ENCODE assay signal across 10 cellular contexts in the genomic region with DNA sequence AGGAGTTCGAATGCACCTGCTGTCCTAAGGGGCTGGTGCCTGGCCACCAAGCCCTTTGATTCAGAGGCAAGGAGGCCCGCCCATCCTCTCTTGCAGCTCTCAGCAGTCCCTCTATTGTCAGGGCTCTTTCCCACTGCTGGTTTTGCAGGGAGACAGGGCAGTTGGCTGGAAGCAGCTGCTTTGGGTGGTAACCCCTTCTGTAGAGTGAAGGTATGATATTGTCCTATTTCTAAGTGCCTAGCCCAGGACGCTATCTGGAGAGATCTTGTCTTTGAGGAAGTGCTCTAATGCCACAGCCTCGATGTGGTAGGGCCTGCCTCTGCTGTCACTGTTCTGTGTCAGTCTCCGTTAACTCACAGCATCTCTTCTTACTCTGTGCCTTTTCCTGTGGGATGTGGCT.
DNase-seq lines count a peak whose midpoint lies in the region; ATAC-seq and FAIRE-seq lines count a peak whose summit lies in the region.
"Had no signal": no experiment of that assay in that cellular context is flagged by ENCODE, and none has a peak within 500 bp of the region (broad histone marks: within the 10 kb centered on the region; RNA-seq: fewer than 3 reads in every experiment).

No MANE protein-coding gene starts in this region.

- H3K27ac Mint-ChIP-seq in stimulated activated naive CD8-positive, alpha-beta T cell treated with anti-CD3 and anti-CD28 coated beads, Interleukin-15, amount 100 ng/mL, for 72 hours = peak overlapping the region in 1 of 2 donors; percentile 39

- no peak for DNase-seq in activated CD4-positive, CD25-positive, alpha-beta regulatory T cell (lab: John Stamatoyannopoulos, UW)
- peak in 4 of 5 donors; percentile 30 to 75 (median 38) for DNase-seq in T-helper 1 cell
- peak; percentile 62 for DNase-seq in central memory CD4-positive, alpha-beta T cell
- DNase-seq in stimulated activated naive CD8-positive, alpha-beta T cell treated with anti-CD3 and anti-CD28 coated beads, Interleukin-15, amount 100 ng/mL, for 72 hours = no peak
- no peak for DNase-seq in GM19239 (ENCODE audit: insufficient read length, low spot score)
- no peak for DNase-seq in SHP77 treated with DMSO at 0.1 percent for 48 hours (lab: John Stamatoyannopoulos, UW)
- DNase-seq: NCI-H345 had no signal

- H3K9me3 Mint-ChIP-seq in stimulated activated naive CD8-positive, alpha-beta T cell treated with anti-CD3 and anti-CD28 coated beads, Interleukin-15, amount 100 ng/mL, for 72 hours = no peaks in the 10 kb centered on the region

- FAIRE-seq in GM19239 (lab: Jason Lieb, UNC) = no peak
- FAIRE-seq: A549 had no signal

- ATAC-seq in activated CD4-positive, CD25-positive, alpha-beta regulatory T cell treated with anti-CD3 and anti-CD28 coated beads, Interleukin-2, amount 50 U/mL, for 24 hours = peak; percentile 36 to 52
- peak; percentile 33 for ATAC-seq in stimulated activated naive CD8-positive, alpha-beta T cell treated with anti-CD3 and anti-CD28 coated beads, Interleukin-15, amount 100 ng/mL, for 72 hours
- no peak for ATAC-seq in HG02981 (IDR thresholded peaks at IDR 0.05; ENCODE audit: unreplicated experiment)
- ATAC-seq: A549 had no signal

- H3K4me3 Mint-ChIP-seq in stimulated activated naive CD8-positive, alpha-beta T cell treated with anti-CD3 and anti-CD28 coated beads, Interleukin-15, amount 100 ng/mL, for 72 hours = peak overlapping the region; percentile 88 to 90

- H3K27me3 Mint-ChIP-seq in stimulated activated naive CD8-positive, alpha-beta T cell treated with anti-CD3 and anti-CD28 coated beads, Interleukin-15, amount 100 ng/mL, for 72 hours = no peaks in the 10 kb centered on the region

- H3K4me1 Mint-ChIP-seq in stimulated activated naive CD8-positive, alpha-beta T cell treated with anti-CD3 and anti-CD28 coated beads, Interleukin-15, amount 100 ng/mL, for 72 hours = peaks cover 93% of the 10 kb centered on the region

Comparison
In these comparisons a context has a peak if more than half of its experiments do, and no peak if none do; other contexts are left out.
1. DNase-seq: peak in T-helper 1 cell (4 of 5) and central memory CD4-positive, alpha-beta T cell (single experiment); none in activated CD4-positive, CD25-positive, alpha-beta regulatory T cell (0 of 4), stimulated activated naive CD8-positive, alpha-beta T cell treated with anti-CD3 and anti-CD28 coated beads, Interleukin-15, amount 100 ng/mL, for 72 hours (0 of 2), GM19239 (single experiment) and SHP77 treated with DMSO at 0.1 percent for 48 hours (single experiment).